Comparison of ENCODE assay signal across 14 cellular contexts in the genomic region with DNA sequence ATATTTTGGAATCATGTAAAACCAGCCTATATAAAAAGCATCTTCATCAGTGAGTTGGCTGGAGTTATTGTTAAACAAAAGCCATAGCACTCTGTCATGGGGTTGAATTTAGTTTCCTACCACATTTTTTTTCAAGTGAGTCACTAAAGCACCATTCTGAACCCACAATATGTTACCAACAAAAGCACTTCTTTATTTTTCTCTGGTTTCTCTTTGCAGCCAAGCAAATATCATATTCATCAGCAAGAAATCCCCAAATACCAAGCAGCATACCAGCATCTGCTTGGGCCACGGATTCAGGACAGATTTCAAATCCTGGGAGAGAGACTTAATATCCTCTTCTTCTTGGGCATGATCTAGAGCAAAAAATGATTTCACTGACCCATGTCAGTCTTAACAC.
DNase-seq lines count a peak whose midpoint lies in the region; ATAC-seq, FAIRE-seq and TF ChIP-seq lines count a peak whose summit lies in the region.
"Had no signal": no experiment of that assay in that cellular context is flagged by ENCODE, and none has a peak within 500 bp of the region (broad histone marks: within the 10 kb centered on the region; RNA-seq: fewer than 3 reads in every experiment).

No MANE protein-coding gene starts in this region.

- no peak overlapping the region for H3K4me3 Mint-ChIP-seq in astrocyte (ENCODE audit: unreplicated experiment)
- H3K4me3 Mint-ChIP-seq: activated CD4-positive, alpha-beta T cell treated with anti-CD3 and anti-CD28 coated beads, Interleukin-2, amount 10 ng/mL, durations not matched to agents 24 days and 14 days had no signal

- H3K27ac ChIP-seq in astrocyte (ENCODE audit: low read depth, low read length) (peak overlapping the region; percentile 76), left lung (no peak overlapping the region)
- H3K27ac ChIP-seq: right atrium auricular region had no signal

- peak; percentile 97 for FAIRE-seq in astrocyte (lab: Jason Lieb, UNC)
- FAIRE-seq: frontal cortex, H1 had no signal

- H3K36me3 ChIP-seq in astrocyte (ENCODE audit: insufficient read depth, low read length) (no peaks in the 10 kb centered on the region), left lung (no peaks in the 10 kb centered on the region)
- H3K36me3 ChIP-seq: right atrium auricular region had no signal

- H3K9me3 Mint-ChIP-seq in astrocyte (ENCODE audit: unreplicated experiment): no peaks in the 10 kb centered on the region
- H3K9me3 Mint-ChIP-seq: activated CD4-positive, alpha-beta T cell treated with anti-CD3 and anti-CD28 coated beads, Interleukin-2, amount 10 ng/mL, durations not matched to agents 24 days and 14 days had no signal

- H3K4me3 ChIP-seq in astrocyte (ENCODE audit: insufficient read depth, low read depth, low read length) (no peak overlapping the region), left lung (no peak overlapping the region)
- H3K4me3 ChIP-seq: right atrium auricular region had no signal

- H4K20me1 ChIP-seq in astrocyte (ENCODE audit: insufficient read depth, low read length): no peaks in the 10 kb centered on the region

- H3K4me1 ChIP-seq in astrocyte (ENCODE audit: insufficient read depth, low read length): peaks cover 24% of the 10 kb centered on the region
- peaks cover 0 to 7% of the 10 kb centered on the region in 2 donors for H3K4me1 ChIP-seq in left lung
- H3K4me1 ChIP-seq: right atrium auricular region had no signal

- TF ChIP-seq CTCF in astrocyte (IDR thresholded peaks at IDR 0.05; ENCODE audit: insufficient read depth, low read depth, low read length): no peak
- TF ChIP-seq CTCF in left lung (IDR thresholded peaks at IDR 0.05): no peak

- intact Hi-C loops in left lung (cut with DNase I) (no loop called here), left colon (cut with DNase I, micrococcal nuclease) (no loop called here)

- peak overlapping the region; percentile 29 for H2AFZ ChIP-seq in astrocyte (ENCODE audit: low read depth, low read length)

- peak overlapping the region; percentile 58 for H3K9ac ChIP-seq in astrocyte (ENCODE audit: low read length)

- no peaks in the 10 kb centered on the region for H3K79me2 ChIP-seq in astrocyte (ENCODE audit: insufficient read depth, low read length)

- H3K4me2 ChIP-seq in astrocyte (ENCODE audit: low read length): peak overlapping the region; percentile 66

- H3K27me3 ChIP-seq in astrocyte (ENCODE audit: insufficient read depth, low read length) (no peaks in the 10 kb centered on the region), left lung (no peaks in the 10 kb centered on the region)
- H3K27me3 ChIP-seq: right atrium auricular region had no signal

- H3K27ac Mint-ChIP-seq in astrocyte (ENCODE audit: unreplicated experiment): peak overlapping the region; percentile 79
- H3K27ac Mint-ChIP-seq: activated CD4-positive, alpha-beta T cell treated with anti-CD3 and anti-CD28 coated beads, Interleukin-2, amount 10 ng/mL, durations not matched to agents 24 days and 14 days had no signal

- DNase-seq in Daoy (ENCODE audit: low read depth) (peak; percentile 62), astrocyte (ENCODE audit: low read depth) (peak; percentile 93), left lung (no peak), ACHN (no peak), NCI-H526 (lab: John Stamatoyannopoulos, UW) (no peak), left colon (no peak)
- DNase-seq: activated CD4-positive, alpha-beta T cell treated with anti-CD3 and anti-CD28 coated beads, Interleukin-2, amount 10 ng/mL, durations not matched to agents 24 days and 14 days; NCI-H187; RPMI8226 had no signal

- no peaks in the 10 kb centered on the region for H3K9me3 ChIP-seq in astrocyte (ENCODE audit: insufficient read depth, low read depth, low read length)
- H3K9me3 ChIP-seq in left lung: no peaks in the 10 kb centered on the region
- H3K9me3 ChIP-seq: right atrium auricular region had no signal

- in situ Hi-C loops in ACHN (cut with HindIII; ENCODE audit: low pct_ligation_motif_present, low pct_unique_long_range_greater_than_20kb, low sequenced_read_pairs): no loop called here

- ATAC-seq in HG03095 (IDR thresholded peaks at IDR 0.05; ENCODE audit: unreplicated experiment) (peak; percentile 49), left lung (peak; percentile 36), left colon (no peak), GM21367 (IDR thresholded peaks at IDR 0.05; ENCODE audit: unreplicated experiment) (no peak)

- H3K27me3 Mint-ChIP-seq in astrocyte (ENCODE audit: low read depth, unreplicated experiment): no peaks in the 10 kb centered on the region
- H3K27me3 Mint-ChIP-seq: activated CD4-positive, alpha-beta T cell treated with anti-CD3 and anti-CD28 coated beads, Interleukin-2, amount 10 ng/mL, durations not matched to agents 24 days and 14 days had no signal

- H3K36me3 Mint-ChIP-seq in astrocyte (ENCODE audit: low read depth, unreplicated experiment): no peaks in the 10 kb centered on the region

- H3K4me1 Mint-ChIP-seq in astrocyte (ENCODE audit: low read depth, unreplicated experiment): peaks cover 49% of the 10 kb centered on the region

Comparison
In these comparisons a context has a peak if more than half of its experiments do, and no peak if none do; other contexts are left out.
1. DNase-seq: peak in Daoy (single experiment) and astrocyte (single experiment); none in left lung (0 of 2), ACHN (single experiment), NCI-H526 (0 of 2) and left colon (0 of 2).
2. ATAC-seq: peak in HG03095 (single experiment) and left lung (single experiment); none in left colon (single experiment) and GM21367 (single experiment).